ENCODE assay signal across 10 cellular contexts in the genomic region with DNA sequence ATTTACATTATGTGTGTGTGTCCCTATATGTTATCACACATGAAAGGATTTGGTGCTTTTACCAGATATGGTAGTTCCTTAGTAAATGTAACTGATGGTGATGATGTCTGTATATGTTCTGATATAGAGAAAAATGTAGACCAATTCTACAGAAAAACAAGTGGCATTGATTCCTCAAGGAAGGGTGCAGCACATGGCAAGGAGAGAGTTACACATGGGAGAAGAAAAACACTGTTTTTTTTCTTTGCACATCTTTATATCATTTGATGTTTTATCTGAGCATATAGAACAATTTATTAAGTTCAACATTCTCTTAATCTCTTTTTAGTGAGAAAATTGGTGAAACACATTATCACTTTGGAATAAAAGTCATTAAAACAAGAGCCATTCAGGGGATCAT.
"Had no signal": no experiment of that assay in that cellular context is flagged by ENCODE, and none has a peak within 500 bp of the region (broad histone marks: within the 10 kb centered on the region; RNA-seq: fewer than 3 reads in every experiment).

No MANE protein-coding gene starts in this region.

- H3K4me1 ChIP-seq: HAP-1 had no signal

- H3K4me2 ChIP-seq: GM23338 had no signal

- H2AFZ ChIP-seq: GM23248, GM23338 had no signal

- H3K36me3 ChIP-seq: HAP-1 had no signal

- H3K9ac ChIP-seq: GM23248 had no signal

- H3K27ac ChIP-seq: GM23248 had no signal

- H3K9me3 ChIP-seq: HAP-1 had no signal

- DNase-seq: GM23248, GOT3, H7, H9, HCEC 1CT, HFFc6 had no signal

- ATAC-seq: GM23338, HCT116 had no signal

- H3K4me3 ChIP-seq: GM23248, GM23338, HAP-1 had no signal

- FAIRE-seq: H1 had no signal
